ENCODE assay signal across 9 cellular contexts in genomic region chrX:23493941-23494374, GRCh38.
DNase-seq lines count a peak whose midpoint lies in the region; ATAC-seq, FAIRE-seq and TF ChIP-seq lines count a peak whose summit lies in the region.
"Had no signal": no experiment of that assay in that cellular context is flagged by ENCODE, and none has a peak within 500 bp of the region (broad histone marks: within the 10 kb centered on the region; RNA-seq: fewer than 3 reads in every experiment).

No MANE protein-coding gene starts in this region.

- peaks cover 7% of the 10 kb centered on the region for H3K4me1 Mint-ChIP-seq in activated naive CD8-positive, alpha-beta T cell treated with anti-CD3 and anti-CD28 coated beads, Interleukin-2, amount 50 U/mL, for 24 hours
- peaks cover 7% of the 10 kb centered on the region for H3K4me1 Mint-ChIP-seq in activated naive CD8-positive, alpha-beta T cell treated with anti-CD3 and anti-CD28 coated beads for 36 hours

- no peaks in the 10 kb centered on the region for H3K27me3 Mint-ChIP-seq in activated naive CD8-positive, alpha-beta T cell treated with anti-CD3 and anti-CD28 coated beads, Interleukin-2, amount 50 U/mL, for 24 hours
- H3K27me3 Mint-ChIP-seq in activated naive CD8-positive, alpha-beta T cell treated with anti-CD3 and anti-CD28 coated beads for 36 hours, result no peaks in the 10 kb centered on the region

- no peak overlapping the region for H3K27ac Mint-ChIP-seq in activated naive CD8-positive, alpha-beta T cell treated with anti-CD3 and anti-CD28 coated beads, Interleukin-2, amount 50 U/mL, for 24 hours
- no peak overlapping the region for H3K27ac Mint-ChIP-seq in activated naive CD8-positive, alpha-beta T cell treated with anti-CD3 and anti-CD28 coated beads for 36 hours

- H3K9me3 ChIP-seq in body of pancreas, result no peaks in the 10 kb centered on the region

- no peaks in the 10 kb centered on the region for H3K36me3 ChIP-seq in body of pancreas (replicated peaks in 1 of 2; ENCODE audit: insufficient read depth in 1 of 2, low read depth in 2 of 2)

- no peaks in the 10 kb centered on the region for H3K36me3 Mint-ChIP-seq in activated naive CD8-positive, alpha-beta T cell treated with anti-CD3 and anti-CD28 coated beads, Interleukin-2, amount 50 U/mL, for 24 hours (ENCODE audit: low read depth)
- no peaks in the 10 kb centered on the region for H3K36me3 Mint-ChIP-seq in activated naive CD8-positive, alpha-beta T cell treated with anti-CD3 and anti-CD28 coated beads for 36 hours

- H3K27me3 ChIP-seq in body of pancreas, result no peaks in the 10 kb centered on the region

- ATAC-seq in activated naive CD8-positive, alpha-beta T cell treated with anti-CD3 and anti-CD28 coated beads, Interleukin-2, amount 50 U/mL, for 24 hours, result peak; percentile 28
- ATAC-seq in HG03565 (IDR thresholded peaks at IDR 0.05; ENCODE audit: unreplicated experiment) (peak; percentile 57), body of pancreas (peak; percentile 93), HG03097 (IDR thresholded peaks at IDR 0.05; ENCODE audit: low FRiP score, unreplicated experiment) (no peak)

- H3K4me1 ChIP-seq in body of pancreas, result peaks cover 15% of the 10 kb centered on the region

- FAIRE-seq in urothelium cell line (lab: Jason Lieb, UNC), result no peak
- no peak for FAIRE-seq in D721Med (lab: Jason Lieb, UNC)

- no peak overlapping the region for H3K4me3 ChIP-seq in body of pancreas

- WGBS in body of pancreas, 2 donors, result 6 to 14% methylated on average over 3 of the region's 3 CpGs

- DNase-seq in activated naive CD8-positive, alpha-beta T cell treated with anti-CD3 and anti-CD28 coated beads, Interleukin-2, amount 50 U/mL, for 24 hours, result peak; percentile 1
- no peak for DNase-seq in activated naive CD8-positive, alpha-beta T cell treated with anti-CD3 and anti-CD28 coated beads for 36 hours
- peak; percentile 48 to 72 (median 64) for DNase-seq in body of pancreas
- peak; percentile 15 for DNase-seq in urothelium cell line (ENCODE audit: low spot score)
- DNase-seq in D721Med (ENCODE audit: insufficient read length, low spot score), result no peak
- DNase-seq in ecto neural progenitor cell (ENCODE audit: low spot score), result no peak
- DNase-seq: hypothalamus had no signal

- H3K9me3 Mint-ChIP-seq in activated naive CD8-positive, alpha-beta T cell treated with anti-CD3 and anti-CD28 coated beads, Interleukin-2, amount 50 U/mL, for 24 hours, result peaks cover 4% of the 10 kb centered on the region
- no peaks in the 10 kb centered on the region for H3K9me3 Mint-ChIP-seq in activated naive CD8-positive, alpha-beta T cell treated with anti-CD3 and anti-CD28 coated beads for 36 hours

- H3K27ac ChIP-seq in body of pancreas, result peak overlapping the region in 3 of 4 donors; percentile 11 to 68 (median 59)

- TF ChIP-seq POLR2A in body of pancreas (IDR thresholded peaks at IDR 0.05), result no peak

- intact Hi-C loops in body of pancreas (cut with DNase I), result no loop called here

- H3K4me3 Mint-ChIP-seq in activated naive CD8-positive, alpha-beta T cell treated with anti-CD3 and anti-CD28 coated beads, Interleukin-2, amount 50 U/mL, for 24 hours, result no peak overlapping the region
- no peak overlapping the region for H3K4me3 Mint-ChIP-seq in activated naive CD8-positive, alpha-beta T cell treated with anti-CD3 and anti-CD28 coated beads for 36 hours

- TF ChIP-seq CTCF in body of pancreas (IDR thresholded peaks at IDR 0.05) (peak in 1 of 7 experiments; percentile 9), D721Med (IDR thresholded peaks at IDR 0.05; ENCODE audit: insufficient read depth, missing control alignments) (no peak)

Comparison
In these comparisons a context has a peak if more than half of its experiments do, and no peak if none do; other contexts are left out.
1. DNase-seq: peak in activated naive CD8-positive, alpha-beta T cell treated with anti-CD3 and anti-CD28 coated beads, Interleukin-2, amount 50 U/mL, for 24 hours (single experiment), body of pancreas (4 of 4) and urothelium cell line (single experiment); none in activated naive CD8-positive, alpha-beta T cell treated with anti-CD3 and anti-CD28 coated beads for 36 hours (single experiment), D721Med (single experiment) and ecto neural progenitor cell (single experiment).